22 cellular contexts compared by ENCODE assay signal in the genomic region with DNA sequence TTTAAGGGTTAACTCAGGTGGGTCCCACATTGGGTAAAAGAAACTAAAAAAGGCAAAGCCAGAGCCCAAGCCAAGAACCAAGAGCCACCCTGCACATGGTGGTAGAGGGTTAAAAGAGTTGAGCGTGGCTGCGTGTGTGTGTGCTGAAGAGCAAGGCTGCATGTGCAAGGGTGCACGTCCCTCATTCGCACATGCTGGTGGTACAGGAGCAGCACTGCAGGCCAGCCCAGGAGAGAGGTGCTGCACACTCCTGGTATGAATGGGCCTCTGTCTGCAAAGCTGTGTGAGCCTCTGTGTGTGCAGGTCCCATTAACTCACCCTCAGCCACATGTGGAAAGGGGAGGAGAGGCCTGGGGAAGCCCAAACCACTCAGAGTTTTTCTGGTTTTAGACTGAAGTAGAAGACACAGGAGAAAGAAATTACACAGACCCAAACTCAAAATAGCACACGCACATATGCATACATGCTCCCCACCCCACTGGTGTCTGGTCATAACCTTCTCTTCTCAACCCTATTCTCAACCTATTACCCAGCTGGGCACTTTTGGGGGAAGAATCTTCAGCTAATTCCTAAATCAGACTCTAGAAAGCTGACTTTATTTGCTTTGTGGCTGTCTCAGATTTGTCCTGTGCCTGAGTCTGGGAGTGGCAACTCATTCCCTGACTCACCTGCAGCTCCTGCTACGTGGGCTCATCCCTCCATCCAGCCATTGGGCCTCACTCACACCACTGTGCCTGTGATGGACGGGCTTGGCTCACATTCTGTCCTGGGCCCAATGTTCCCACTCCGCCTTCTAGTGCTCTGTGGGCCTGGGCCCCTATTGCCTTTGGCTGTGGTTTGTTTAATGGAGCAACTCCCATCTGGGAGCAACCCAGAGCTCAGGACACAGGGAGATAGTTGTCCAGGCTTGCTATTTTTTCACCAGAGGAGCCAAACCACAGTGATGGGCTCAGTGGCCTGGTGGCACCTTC. TPM values are rescaled to one million over a fixed set of nuclear protein-coding genes. Genes with fewer than 3 reads are reported as not detected.
DNase-seq lines count a peak whose midpoint lies in the region; ATAC-seq lines count a peak whose summit lies in the region.
"Had no signal": no experiment of that assay in that cellular context is flagged by ENCODE, and none has a peak within 500 bp of the region (broad histone marks: within the 10 kb centered on the region; RNA-seq: fewer than 3 reads in every experiment).

No MANE protein-coding gene starts in this region.

- H4K91ac ChIP-seq in mesenchymal stem cell (ENCODE audit: low read length): peak overlapping the region; percentile 70
- no peak overlapping the region for H4K91ac ChIP-seq in trophoblast cell (ENCODE audit: low read depth, low read length)

- H3K27me3 ChIP-seq in SJSA1 (replicated peaks) (peaks cover 89% of the 10 kb centered on the region), mesenchymal stem cell (ENCODE audit: control insufficient read depth in 1 of 2, insufficient read depth in 1 of 2, low read length in 2 of 2) (peaks cover 0 to 14% of the 10 kb centered on the region in 2 experiments), trophoblast cell (ENCODE audit: insufficient read depth, low read length) (no peaks in the 10 kb centered on the region), aorta (ENCODE audit: control insufficient read depth in 1 of 2, insufficient read depth in 2 of 2, low read length in 1 of 2) (no peaks in the 10 kb centered on the region)

- WGBS in mesenchymal stem cell: 93% methylated on average over 8 of the region's 8 CpGs
- WGBS in trophoblast cell (ENCODE audit: extremely low coverage, insufficient coverage, insufficient read length): no CpG with 5 or more reads among the region's 8 CpGs
- WGBS in aorta, 2 donors: 93 to 95% methylated on average over 8 of the region's 8 CpGs

- H3K4ac ChIP-seq in mesenchymal stem cell (ENCODE audit: low read depth in 1 of 2, low read length in 2 of 2) (no peak overlapping the region), trophoblast cell (ENCODE audit: low read depth, low read length) (no peak overlapping the region)

- H3K79me2 ChIP-seq in trophoblast cell (ENCODE audit: control insufficient read depth, insufficient read depth, low read length, poor library complexity): peaks cover 3% of the 10 kb centered on the region

- intact Hi-C loops in aorta (cut with DNase I): no loop called here

- H2BK120ac ChIP-seq in mesenchymal stem cell (ENCODE audit: low read depth, low read length) (no peak overlapping the region), trophoblast cell (ENCODE audit: insufficient read depth, low read length, poor library complexity) (no peak overlapping the region)

- H3K4me3 ChIP-seq in SJSA1 (no peak overlapping the region), mesenchymal stem cell (ENCODE audit: insufficient read depth in 1 of 2, low read depth in 1 of 2, low read length in 2 of 2) (no peak overlapping the region), trophoblast cell (ENCODE audit: low read depth, low read length) (no peak overlapping the region), aorta (ENCODE audit: low read length in 2 of 2) (no peak overlapping the region)
- H3K4me3 ChIP-seq: GM12878 had no signal

- H3K23ac ChIP-seq in mesenchymal stem cell (ENCODE audit: low read length in 2 of 2) (no peak overlapping the region), trophoblast cell (ENCODE audit: low read length) (no peak overlapping the region)

- ATAC-seq in GM18868 (IDR thresholded peaks at IDR 0.05; ENCODE audit: unreplicated experiment) (peak; percentile 72), HG03439 (IDR thresholded peaks at IDR 0.05; ENCODE audit: unreplicated experiment) (no peak), aorta (ENCODE audit: low FRiP score) (no peak)
- ATAC-seq: GM12878, HCT116 had no signal

- H2BK15ac ChIP-seq in mesenchymal stem cell (ENCODE audit: low read depth, poor library complexity, severe bottlenecking): no peak overlapping the region

- H3K9me3 ChIP-seq in SJSA1 (replicated peaks) (0 out of 2 replicates have a peak, but pooled peaks cover 3% of the 10 kb centered on the region), mesenchymal stem cell (ENCODE audit: control insufficient read depth, low read length) (no peaks in the 10 kb centered on the region), trophoblast cell (ENCODE audit: insufficient read depth, low read depth, low read length) (peaks cover 2% of the 10 kb centered on the region), aorta (ENCODE audit: control insufficient read depth, low read length) (no peaks in the 10 kb centered on the region)
- H3K9me3 ChIP-seq: SK-N-SH had no signal

- H3K79me1 ChIP-seq in mesenchymal stem cell (replicated peaks; ENCODE audit: low read length, poor library complexity, severe bottlenecking): no peaks in the 10 kb centered on the region
- H3K79me1 ChIP-seq in trophoblast cell (ENCODE audit: low read length): peaks cover 22% of the 10 kb centered on the region

- H2AFZ ChIP-seq in mesenchymal stem cell (ENCODE audit: low read depth, low read length): no peak overlapping the region
- H2AFZ ChIP-seq in trophoblast cell (ENCODE audit: insufficient read depth, low read length, poor library complexity): no peak overlapping the region

- no peak overlapping the region for H3K18ac ChIP-seq in mesenchymal stem cell (ENCODE audit: low read depth in 1 of 2, low read length in 2 of 2)
- H3K18ac ChIP-seq in trophoblast cell (ENCODE audit: low read length): no peak overlapping the region

- DNase-seq in SJSA1 (ENCODE audit: low read depth in 1 of 2, low spot score in 2 of 2) (peak; percentile 75 to 91), mesenchymal stem cell (no peak), trophoblast cell (no peak), aorta (no peak)
- no peak for DNase-seq in activated naive CD4-positive, alpha-beta T cell (lab: John Stamatoyannopoulos, UW)
- DNase-seq: CD4-positive, CD25-positive, alpha-beta regulatory T cell; COR-L47; DMS79; GOT3; NCI-H1694; NCI-H2081; NCI-H2171 treated with DMSO at 0.1 percent for 48 hours; NCI-H524 treated with DMSO at 0.1 percent for 48 hours; NCI-H82; Right ventricle myocardium superior; SK-N-SH had no signal

- H4K12ac ChIP-seq in trophoblast cell (ENCODE audit: low read depth, low read length): no peak overlapping the region

- no peak overlapping the region for H3K27ac ChIP-seq in SJSA1
- no peak overlapping the region for H3K27ac ChIP-seq in mesenchymal stem cell (ENCODE audit: low read length, poor library complexity, severe bottlenecking)
- no peak overlapping the region for H3K27ac ChIP-seq in trophoblast cell (ENCODE audit: low read depth, low read length)
- no peak overlapping the region for H3K27ac ChIP-seq in aorta (ENCODE audit: low read depth in 1 of 2, low read length in 2 of 2)

- no peaks in the 10 kb centered on the region for H3K36me3 ChIP-seq in SJSA1
- no peaks in the 10 kb centered on the region for H3K36me3 ChIP-seq in mesenchymal stem cell (ENCODE audit: control insufficient read depth in 1 of 2, insufficient read depth in 2 of 2, low read depth in 1 of 2, low read length in 2 of 2)
- no peaks in the 10 kb centered on the region for H3K36me3 ChIP-seq in trophoblast cell (ENCODE audit: control insufficient read depth in 1 of 2, insufficient read depth in 2 of 2, low read length in 2 of 2)
- no peaks in the 10 kb centered on the region for H3K36me3 ChIP-seq in aorta (ENCODE audit: control insufficient read depth in 1 of 2, insufficient read depth in 2 of 2, low read length in 1 of 2)

- H2BK12ac ChIP-seq in mesenchymal stem cell (ENCODE audit: low read length in 2 of 2): peak overlapping the region in 1 of 2 experiments; percentile 10
- peak overlapping the region; percentile 51 for H2BK12ac ChIP-seq in trophoblast cell (ENCODE audit: low read length)

- H2BK5ac ChIP-seq in mesenchymal stem cell (ENCODE audit: low read depth, low read length, poor library complexity, severe bottlenecking): no peak overlapping the region
- no peak overlapping the region for H2BK5ac ChIP-seq in trophoblast cell (ENCODE audit: low read depth, low read length, poor library complexity)

- no peaks in the 10 kb centered on the region for H3K4me1 ChIP-seq in SJSA1 (replicated peaks)
- H3K4me1 ChIP-seq in mesenchymal stem cell (ENCODE audit: control insufficient read depth, insufficient read depth, low read depth, low read length): peaks cover 13% of the 10 kb centered on the region
- peaks cover 25 to 36% of the 10 kb centered on the region in 2 experiments for H3K4me1 ChIP-seq in trophoblast cell (ENCODE audit: control insufficient read depth in 1 of 2, insufficient read depth in 2 of 2, low read length in 2 of 2)
- no peaks in the 10 kb centered on the region for H3K4me1 ChIP-seq in aorta (ENCODE audit: control insufficient read depth in 1 of 2, insufficient read depth in 2 of 2, low read length in 2 of 2)

- no peak overlapping the region for H4K8ac ChIP-seq in mesenchymal stem cell (ENCODE audit: low read length)
- H4K8ac ChIP-seq in trophoblast cell (ENCODE audit: low read depth, low read length): no peak overlapping the region

- H3K9ac ChIP-seq in mesenchymal stem cell (ENCODE audit: low read length) (no peak overlapping the region), trophoblast cell (ENCODE audit: low read length) (no peak overlapping the region)
- H3K9ac ChIP-seq: SK-N-SH had no signal

- H3K4me2 ChIP-seq in mesenchymal stem cell (ENCODE audit: low read length, poor library complexity, severe bottlenecking) (no peak overlapping the region), trophoblast cell (ENCODE audit: low read length) (no peak overlapping the region)
- H3K4me2 ChIP-seq: SK-N-SH had no signal

- H2AK5ac ChIP-seq in mesenchymal stem cell (ENCODE audit: low read length, severe bottlenecking) (no peak overlapping the region), trophoblast cell (ENCODE audit: low read length) (peak overlapping the region; percentile 39)

- H3K14ac ChIP-seq in mesenchymal stem cell (ENCODE audit: low read length in 2 of 2) (no peak overlapping the region), trophoblast cell (ENCODE audit: low read length) (peak overlapping the region; percentile 36)

RNA-seq across cellular contexts. Expression of a gene that starts 30.8 kb away (rescaled TPM):
- not detected in 2 replicates for total RNA-seq in SJSA1 (2014; rRNA removed; shearing (Covaris generic))
- polyA plus RNA-seq in mesenchymal stem cell (2013, experiment 1 of 2): 0.06 TPM
- 0.11 TPM for polyA plus RNA-seq in mesenchymal stem cell (2013, experiment 2 of 2)
- polyA plus RNA-seq in trophoblast cell (2013): 72.0 and 81.5 TPM in 2 replicates
- total RNA-seq in aorta: not detected
- polyA plus RNA-seq in aorta: not detected
- total RNA-seq: CD4-positive, CD25-positive, alpha-beta regulatory T cell; Right ventricle myocardium superior had no signal
- polyA plus RNA-seq: BJ; CD4-positive, CD25-positive, alpha-beta regulatory T cell; IgD-negative memory B cell had no signal

Comparison
In these comparisons a context has a peak if more than half of its experiments do, and no peak if none do; other contexts are left out.
1. DNase-seq: peak in SJSA1 (2 of 2); none in mesenchymal stem cell (single experiment), trophoblast cell (0 of 2), activated naive CD4-positive, alpha-beta T cell (0 of 4) and aorta (0 of 2).